8 cellular contexts compared by ENCODE assay signal in genomic region chr12:49539406-49540228, GRCh38. TPM values are rescaled to one million over a fixed set of nuclear protein-coding genes. Genes with fewer than 3 reads are reported as not detected.
DNase-seq lines count a peak whose midpoint lies in the region; ATAC-seq and TF ChIP-seq lines count a peak whose summit lies in the region.

No MANE protein-coding gene starts in this region.

- peak overlapping the region; percentile 17 for H3K27ac Mint-ChIP-seq in activated naive CD4-positive, alpha-beta T cell treated with anti-CD3 and anti-CD28 coated beads, Interleukin-2, amount 50 U/mL, for 24 hours
- H3K27ac Mint-ChIP-seq in activated naive CD4-positive, alpha-beta T cell treated with anti-CD3 and anti-CD28 coated beads, Interleukin-2, amount 50 U/mL, for 72 hours: no peak overlapping the region
- H3K27ac Mint-ChIP-seq in WTC11 (no peak overlapping the region), immature natural killer cell (peak overlapping the region in 1 of 6 donors; percentile 36), type B pancreatic cell (no peak overlapping the region)

- H3K36me3 Mint-ChIP-seq in activated naive CD4-positive, alpha-beta T cell treated with anti-CD3 and anti-CD28 coated beads, Interleukin-2, amount 50 U/mL, for 24 hours: no peaks in the 10 kb centered on the region
- no peaks in the 10 kb centered on the region for H3K36me3 Mint-ChIP-seq in activated naive CD4-positive, alpha-beta T cell treated with anti-CD3 and anti-CD28 coated beads, Interleukin-2, amount 50 U/mL, for 72 hours
- H3K36me3 Mint-ChIP-seq in WTC11 (no peaks in the 10 kb centered on the region), immature natural killer cell (no peaks in the 10 kb centered on the region), type B pancreatic cell (no peaks in the 10 kb centered on the region)

- CTCF ChIA-PET in WTC11 (lab: Charles Lee): interaction anchor here (0.8 to 4.7 kb wide), 13 partner anchors 9 to 551 kb away, joined by 3 to 26 read pairs (median 6); partner anchors contain the start of gene SPATS2

- H3K4me3 Mint-ChIP-seq in activated naive CD4-positive, alpha-beta T cell treated with anti-CD3 and anti-CD28 coated beads, Interleukin-2, amount 50 U/mL, for 24 hours: peak overlapping the region; percentile 64
- H3K4me3 Mint-ChIP-seq in WTC11 (peak overlapping the region; percentile 62), immature natural killer cell (peak overlapping the region; percentile 44 to 67 (median 61)), type B pancreatic cell (peak overlapping the region; percentile 69)

- no peak for DNase-seq in activated naive CD4-positive, alpha-beta T cell treated with anti-CD3 and anti-CD28 coated beads, Interleukin-2, amount 50 U/mL, for 72 hours (ENCODE audit: low spot score in 2 of 2)
- DNase-seq in WTC11 (ENCODE audit: low spot score) (no peak), immature natural killer cell (no peak), type B pancreatic cell (ENCODE audit: extremely low spot score, unreplicated experiment) (no peak), SIG-M5 (lab: John Stamatoyannopoulos, UW) (no peak)
- DNase-seq in effector CD8-positive, alpha-beta T cell (lab: John Stamatoyannopoulos, UW): no peak

- peaks cover 17% of the 10 kb centered on the region for H3K4me1 Mint-ChIP-seq in activated naive CD4-positive, alpha-beta T cell treated with anti-CD3 and anti-CD28 coated beads, Interleukin-2, amount 50 U/mL, for 24 hours
- H3K4me1 Mint-ChIP-seq in WTC11 (peaks cover 37% of the 10 kb centered on the region), immature natural killer cell (peaks cover 10% of the 10 kb centered on the region in 2 donors), type B pancreatic cell (ENCODE audit: unreplicated experiment) (peaks cover 5% of the 10 kb centered on the region)

- no peaks in the 10 kb centered on the region for H3K9me3 Mint-ChIP-seq in activated naive CD4-positive, alpha-beta T cell treated with anti-CD3 and anti-CD28 coated beads, Interleukin-2, amount 50 U/mL, for 24 hours
- H3K9me3 Mint-ChIP-seq in activated naive CD4-positive, alpha-beta T cell treated with anti-CD3 and anti-CD28 coated beads, Interleukin-2, amount 50 U/mL, for 72 hours: no peaks in the 10 kb centered on the region
- H3K9me3 Mint-ChIP-seq in WTC11 (no peaks in the 10 kb centered on the region), immature natural killer cell (peaks cover 0 to 3% (median 0%) of the 10 kb centered on the region in 6 donors), type B pancreatic cell (no peaks in the 10 kb centered on the region)

- no peak for ATAC-seq in activated naive CD4-positive, alpha-beta T cell treated with anti-CD3 and anti-CD28 coated beads, Interleukin-2, amount 50 U/mL, for 72 hours
- no peak for ATAC-seq in WTC11
- no peak for ATAC-seq in HG03159 (IDR thresholded peaks at IDR 0.05; ENCODE audit: unreplicated experiment)

- POLR2A ChIA-PET in WTC11 (lab: Charles Lee): interaction anchor here (1.1 kb wide), 1 partner anchor 247 kb away, joined by 3 read pairs; no protein-coding TSS in a partner anchor

- TF ChIP-seq CTCF in WTC11 (IDR thresholded peaks at IDR 0.05): no peak
- TF ChIP-seq CTCF in type B pancreatic cell (conservative IDR thresholded peaks at IDR 0.05): no peak

- no peaks in the 10 kb centered on the region for H3K27me3 Mint-ChIP-seq in activated naive CD4-positive, alpha-beta T cell treated with anti-CD3 and anti-CD28 coated beads, Interleukin-2, amount 50 U/mL, for 24 hours
- H3K27me3 Mint-ChIP-seq in WTC11 (ENCODE audit: low read depth) (peaks cover 95% of the 10 kb centered on the region), immature natural killer cell (ENCODE audit: low read depth in 3 of 3) (peaks cover 12 to 28% (median 18%) of the 10 kb centered on the region in 3 donors), type B pancreatic cell (peaks cover 86% of the 10 kb centered on the region)

TF ChIP-seq in WTC11, 78 proteins besides CTCF, POLR2A, EP300 and RAD21 (continues in another document):
- TF ChIP-seq, protein P1, sequence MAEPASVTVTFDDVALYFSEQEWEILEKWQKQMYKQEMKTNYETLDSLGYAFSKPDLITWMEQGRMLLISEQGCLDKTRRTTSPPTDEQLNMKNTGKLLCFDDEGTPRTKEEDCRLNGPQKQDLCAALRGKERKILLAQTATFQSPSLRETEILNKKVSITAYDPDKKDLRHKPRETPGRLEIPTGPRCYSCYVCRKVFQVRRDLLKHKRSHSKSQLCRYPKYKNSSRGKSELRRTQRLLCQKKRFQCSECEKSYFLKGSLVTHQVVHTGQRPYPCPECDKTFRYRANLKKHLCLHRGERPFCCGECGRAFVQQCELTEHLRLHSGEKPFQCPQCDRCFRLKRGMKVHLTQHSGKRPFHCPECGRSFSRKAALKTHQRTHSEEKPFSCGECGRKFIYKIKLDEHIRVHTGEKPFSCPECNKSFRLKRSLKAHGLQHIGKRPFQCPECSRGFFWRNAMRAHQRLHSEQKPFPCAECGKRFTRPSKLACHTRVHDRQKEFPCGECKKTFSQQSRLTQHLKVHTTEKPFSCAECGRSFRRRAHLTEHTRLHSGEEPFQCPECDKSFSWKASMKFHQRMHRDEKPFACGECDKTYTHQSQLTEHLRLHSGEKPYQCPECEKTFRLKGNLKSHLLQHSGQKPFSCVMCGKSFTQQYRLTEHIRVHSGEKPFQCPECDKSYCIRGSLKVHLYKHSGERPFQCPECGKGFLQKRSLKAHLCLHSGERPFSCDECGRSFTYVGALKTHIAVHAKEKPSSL (CRISPR knock-in tag; conservative IDR thresholded peaks at IDR 0.05): no peak
- TF ChIP-seq OVOL2 (CRISPR knock-in tag; IDR thresholded peaks at IDR 0.05; ENCODE audit: borderline replicate concordance) (no peak), GRHL2 (CRISPR knock-in tag; IDR thresholded peaks at IDR 0.05; ENCODE audit: insufficient replicate concordance, severe bottlenecking) (no peak), TEAD1 (CRISPR knock-in tag; IDR thresholded peaks at IDR 0.05) (no peak), AR (CRISPR knock-in tag; IDR thresholded peaks at IDR 0.05) (no peak), FOXJ3 (CRISPR knock-in tag; IDR thresholded peaks at IDR 0.05; ENCODE audit: borderline replicate concordance) (no peak)
- TF ChIP-seq, protein P2, sequence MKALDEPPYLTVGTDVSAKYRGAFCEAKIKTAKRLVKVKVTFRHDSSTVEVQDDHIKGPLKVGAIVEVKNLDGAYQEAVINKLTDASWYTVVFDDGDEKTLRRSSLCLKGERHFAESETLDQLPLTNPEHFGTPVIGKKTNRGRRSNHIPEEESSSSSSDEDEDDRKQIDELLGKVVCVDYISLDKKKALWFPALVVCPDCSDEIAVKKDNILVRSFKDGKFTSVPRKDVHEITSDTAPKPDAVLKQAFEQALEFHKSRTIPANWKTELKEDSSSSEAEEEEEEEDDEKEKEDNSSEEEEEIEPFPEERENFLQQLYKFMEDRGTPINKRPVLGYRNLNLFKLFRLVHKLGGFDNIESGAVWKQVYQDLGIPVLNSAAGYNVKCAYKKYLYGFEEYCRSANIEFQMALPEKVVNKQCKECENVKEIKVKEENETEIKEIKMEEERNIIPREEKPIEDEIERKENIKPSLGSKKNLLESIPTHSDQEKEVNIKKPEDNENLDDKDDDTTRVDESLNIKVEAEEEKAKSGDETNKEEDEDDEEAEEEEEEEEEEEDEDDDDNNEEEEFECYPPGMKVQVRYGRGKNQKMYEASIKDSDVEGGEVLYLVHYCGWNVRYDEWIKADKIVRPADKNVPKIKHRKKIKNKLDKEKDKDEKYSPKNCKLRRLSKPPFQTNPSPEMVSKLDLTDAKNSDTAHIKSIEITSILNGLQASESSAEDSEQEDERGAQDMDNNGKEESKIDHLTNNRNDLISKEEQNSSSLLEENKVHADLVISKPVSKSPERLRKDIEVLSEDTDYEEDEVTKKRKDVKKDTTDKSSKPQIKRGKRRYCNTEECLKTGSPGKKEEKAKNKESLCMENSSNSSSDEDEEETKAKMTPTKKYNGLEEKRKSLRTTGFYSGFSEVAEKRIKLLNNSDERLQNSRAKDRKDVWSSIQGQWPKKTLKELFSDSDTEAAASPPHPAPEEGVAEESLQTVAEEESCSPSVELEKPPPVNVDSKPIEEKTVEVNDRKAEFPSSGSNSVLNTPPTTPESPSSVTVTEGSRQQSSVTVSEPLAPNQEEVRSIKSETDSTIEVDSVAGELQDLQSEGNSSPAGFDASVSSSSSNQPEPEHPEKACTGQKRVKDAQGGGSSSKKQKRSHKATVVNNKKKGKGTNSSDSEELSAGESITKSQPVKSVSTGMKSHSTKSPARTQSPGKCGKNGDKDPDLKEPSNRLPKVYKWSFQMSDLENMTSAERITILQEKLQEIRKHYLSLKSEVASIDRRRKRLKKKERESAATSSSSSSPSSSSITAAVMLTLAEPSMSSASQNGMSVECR (CRISPR knock-in tag; IDR thresholded peaks at IDR 0.05; ENCODE audit: borderline replicate concordance): no peak

RNA-seq across cellular contexts. Expression of gene KCNH3, which starts 0.8 kb away (rescaled TPM):
- total RNA-seq in activated naive CD4-positive, alpha-beta T cell treated with anti-CD3 and anti-CD28 coated beads, Interleukin-2, amount 50 U/mL, for 72 hours: 1 to 10 TPM in 1 of 2 donors, under 1 TPM in 1; 0.39 to 6.3 TPM
- total RNA-seq in WTC11 (2021) (0.27 to 0.44 TPM (median 0.44 TPM) in 3 replicates), type B pancreatic cell (ENCODE audit: low replicate concordance) (0.72 and 1.8 TPM in 2 replicates)
- polyA plus RNA-seq in immature natural killer cell: 1 to 10 TPM in 1 of 3 donors, under 1 TPM in 1, not detected in 1; 0.96 to 1.1 TPM

RNA-seq across cellular contexts. Expression of gene MCRS1, which starts 28.3 kb away (rescaled TPM):
- 10 to 100 TPM; 62.8 to 70.5 TPM for total RNA-seq in activated naive CD4-positive, alpha-beta T cell treated with anti-CD3 and anti-CD28 coated beads, Interleukin-2, amount 50 U/mL, for 72 hours
- total RNA-seq in WTC11 (2021) (94.8 to 105 TPM (median 96.5 TPM) in 3 replicates), type B pancreatic cell (ENCODE audit: low replicate concordance) (60.6 and 61.8 TPM in 2 replicates)
- polyA plus RNA-seq in immature natural killer cell: 100 to 1,000 TPM in 1 of 3 donors, 10 to 100 TPM in 2; 76.3 to 101 (median 88.2) TPM
